Comparison of ENCODE assay signal across 17 cellular contexts in the genomic region with DNA sequence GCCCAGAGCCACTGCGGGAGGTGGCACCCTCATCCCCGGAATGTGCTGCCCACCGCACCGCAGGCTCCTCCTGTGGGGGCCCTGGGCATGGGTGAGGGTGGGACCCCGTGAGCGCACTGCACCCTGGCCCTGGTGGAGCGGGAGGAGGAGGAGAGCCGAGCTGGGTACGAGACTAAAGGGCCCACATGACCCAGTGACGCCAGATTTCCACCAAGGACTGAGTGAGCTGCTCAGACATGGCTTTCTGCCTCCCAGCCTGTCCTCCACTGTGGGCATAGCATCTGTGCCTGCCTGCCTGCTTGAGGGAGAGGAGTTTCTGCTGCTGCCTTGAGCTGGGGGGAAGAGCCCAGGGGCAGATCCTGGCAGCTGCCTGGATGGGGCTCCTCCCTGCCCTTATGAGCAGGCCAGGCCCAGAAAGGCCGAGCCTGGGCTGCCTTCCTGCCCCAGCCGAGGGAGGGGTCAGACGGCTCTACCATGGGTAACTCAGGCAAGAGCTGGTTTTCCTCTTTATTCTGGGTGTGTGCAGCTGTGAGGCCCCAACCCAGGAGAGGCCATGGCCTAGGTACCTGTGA.
DNase-seq lines count a peak whose midpoint lies in the region; ATAC-seq and TF ChIP-seq lines count a peak whose summit lies in the region.
"Had no signal": no experiment of that assay in that cellular context is flagged by ENCODE, and none has a peak within 500 bp of the region (broad histone marks: within the 10 kb centered on the region; RNA-seq: fewer than 3 reads in every experiment).

No MANE protein-coding gene starts in this region.

- H3K27ac ChIP-seq in heart right ventricle: peak overlapping the region; percentile 12 to 82 (median 48)
- H3K27ac ChIP-seq in upper lobe of left lung: peak overlapping the region; percentile 6 to 75 (median 40)
- H3K27ac ChIP-seq: A549, HL-60 had no signal

- TF ChIP-seq POLR2A in upper lobe of left lung (IDR thresholded peaks at IDR 0.05): no peak

- H3K4me3 ChIP-seq in heart right ventricle (no peak overlapping the region), upper lobe of left lung (no peak overlapping the region)
- H3K4me3 ChIP-seq: A549, adrenal gland, pancreas had no signal

- intact Hi-C loops in heart right ventricle (cut with DNase I): loop anchor here in 2 of 10 donors (5.0 to 10.0 kb wide), 2 partner anchors 87 to 170 kb away; partner anchors contain the start of gene VGLL4 (in 1 of the 2)

- no peaks in the 10 kb centered on the region for H3K27me3 Mint-ChIP-seq in activated naive CD8-positive, alpha-beta T cell treated with anti-CD3 and anti-CD28 coated beads, Interleukin-2, amount 50 U/mL, for 24 hours
- H3K27me3 Mint-ChIP-seq in activated naive CD8-positive, alpha-beta T cell treated with anti-CD3 and anti-CD28 coated beads for 36 hours: no peaks in the 10 kb centered on the region
- H3K27me3 Mint-ChIP-seq in progenitor cell of endocrine pancreas: no peaks in the 10 kb centered on the region
- H3K27me3 Mint-ChIP-seq: activated CD4-positive, alpha-beta T cell treated with anti-CD3 and anti-CD28 coated beads for 36 hours; T-helper 17 cell had no signal

- ATAC-seq in activated naive CD8-positive, alpha-beta T cell treated with anti-CD3 and anti-CD28 coated beads, Interleukin-2, amount 50 U/mL, for 24 hours: no peak
- ATAC-seq in heart right ventricle (peak in 4 of 8 donors; percentile 3 to 29 (median 10)), upper lobe of left lung (ENCODE audit: low FRiP score in 2 of 2) (no peak), HG02840 (IDR thresholded peaks at IDR 0.05; ENCODE audit: low FRiP score, unreplicated experiment) (no peak)
- ATAC-seq: A549; activated CD4-positive, alpha-beta T cell treated with anti-CD3 and anti-CD28 coated beads for 36 hours; esophagus mucosa; T-helper 17 cell had no signal

- 82 to 84% methylated on average over 13 of the region's 13 CpGs for WGBS in heart right ventricle, 2 donors
- WGBS in upper lobe of left lung, 2 donors: 89 to 96% methylated on average over 5 to 10 of the region's 13 CpGs

- H3K4me1 Mint-ChIP-seq in activated naive CD8-positive, alpha-beta T cell treated with anti-CD3 and anti-CD28 coated beads, Interleukin-2, amount 50 U/mL, for 24 hours: peaks cover 9% of the 10 kb centered on the region
- H3K4me1 Mint-ChIP-seq in activated naive CD8-positive, alpha-beta T cell treated with anti-CD3 and anti-CD28 coated beads for 36 hours: peaks cover 5% of the 10 kb centered on the region
- peaks cover 4% of the 10 kb centered on the region for H3K4me1 Mint-ChIP-seq in progenitor cell of endocrine pancreas (ENCODE audit: low read depth)

- H3K4me3 Mint-ChIP-seq in activated naive CD8-positive, alpha-beta T cell treated with anti-CD3 and anti-CD28 coated beads, Interleukin-2, amount 50 U/mL, for 24 hours: no peak overlapping the region
- no peak overlapping the region for H3K4me3 Mint-ChIP-seq in activated naive CD8-positive, alpha-beta T cell treated with anti-CD3 and anti-CD28 coated beads for 36 hours
- H3K4me3 Mint-ChIP-seq in progenitor cell of endocrine pancreas (ENCODE audit: low read depth): no peak overlapping the region
- H3K4me3 Mint-ChIP-seq: activated CD4-positive, alpha-beta T cell treated with anti-CD3 and anti-CD28 coated beads for 36 hours; T-helper 17 cell had no signal

- peaks cover 0 to 63% (median 8%) of the 10 kb centered on the region in 9 donors for H3K36me3 ChIP-seq in heart right ventricle
- peaks cover 0 to 45% (median 22%) of the 10 kb centered on the region in 4 donors for H3K36me3 ChIP-seq in upper lobe of left lung
- H3K36me3 ChIP-seq: pancreas had no signal

- H3K4me1 ChIP-seq in heart right ventricle (peaks cover 35 to 93% (median 68%) of the 10 kb centered on the region in 9 donors), upper lobe of left lung (peaks cover 19 to 48% (median 34%) of the 10 kb centered on the region in 4 donors)

- no peaks in the 10 kb centered on the region for H3K9me3 ChIP-seq in heart right ventricle
- H3K9me3 ChIP-seq in upper lobe of left lung: no peaks in the 10 kb centered on the region
- H3K9me3 ChIP-seq: A549, adrenal gland, pancreas had no signal

- DNase-seq in activated naive CD8-positive, alpha-beta T cell treated with anti-CD3 and anti-CD28 coated beads, Interleukin-2, amount 50 U/mL, for 24 hours: no peak
- DNase-seq in activated naive CD8-positive, alpha-beta T cell treated with anti-CD3 and anti-CD28 coated beads for 36 hours: no peak
- DNase-seq in heart right ventricle: no peak
- DNase-seq in progenitor cell of endocrine pancreas (ENCODE audit: low spot score, unreplicated experiment): no peak
- DNase-seq in upper lobe of left lung: peak in 1 of 2 donors; percentile 64
- no peak for DNase-seq in stimulated activated naive CD4-positive, alpha-beta T cell (lab: John Stamatoyannopoulos, UW)
- DNase-seq in kidney tubule cell (ENCODE audit: low spot score): no peak
- DNase-seq: activated CD4-positive, alpha-beta T cell treated with anti-CD3 and anti-CD28 coated beads for 36 hours; NCI-H146; NCI-H748 treated with DMSO at 0.1 percent for 48 hours; T-helper 17 cell had no signal

- TF ChIP-seq EP300 in upper lobe of left lung (IDR thresholded peaks at IDR 0.05): no peak

- H3K27me3 ChIP-seq in heart right ventricle: no peaks in the 10 kb centered on the region
- no peaks in the 10 kb centered on the region for H3K27me3 ChIP-seq in upper lobe of left lung
- H3K27me3 ChIP-seq: adrenal gland, pancreas had no signal

- no peak for TF ChIP-seq CTCF in heart right ventricle (IDR thresholded peaks at IDR 0.05)
- no peak for TF ChIP-seq CTCF in progenitor cell of endocrine pancreas (IDR thresholded peaks at IDR 0.05; ENCODE audit: unreplicated experiment)
- TF ChIP-seq CTCF in upper lobe of left lung (IDR thresholded peaks at IDR 0.05): no peak

- H3K27ac Mint-ChIP-seq in activated naive CD8-positive, alpha-beta T cell treated with anti-CD3 and anti-CD28 coated beads, Interleukin-2, amount 50 U/mL, for 24 hours: peak overlapping the region; percentile 22
- H3K27ac Mint-ChIP-seq in activated naive CD8-positive, alpha-beta T cell treated with anti-CD3 and anti-CD28 coated beads for 36 hours: no peak overlapping the region
- H3K27ac Mint-ChIP-seq in progenitor cell of endocrine pancreas: peak overlapping the region; percentile 77
- H3K27ac Mint-ChIP-seq: activated CD4-positive, alpha-beta T cell treated with anti-CD3 and anti-CD28 coated beads for 36 hours had no signal

- H3K9me3 Mint-ChIP-seq in activated naive CD8-positive, alpha-beta T cell treated with anti-CD3 and anti-CD28 coated beads, Interleukin-2, amount 50 U/mL, for 24 hours: no peaks in the 10 kb centered on the region
- peaks cover 11% of the 10 kb centered on the region for H3K9me3 Mint-ChIP-seq in activated naive CD8-positive, alpha-beta T cell treated with anti-CD3 and anti-CD28 coated beads for 36 hours
- H3K9me3 Mint-ChIP-seq in progenitor cell of endocrine pancreas (ENCODE audit: low read depth): no peaks in the 10 kb centered on the region

- H3K36me3 Mint-ChIP-seq in activated naive CD8-positive, alpha-beta T cell treated with anti-CD3 and anti-CD28 coated beads, Interleukin-2, amount 50 U/mL, for 24 hours (ENCODE audit: low read depth): peaks cover 21% of the 10 kb centered on the region
- H3K36me3 Mint-ChIP-seq in activated naive CD8-positive, alpha-beta T cell treated with anti-CD3 and anti-CD28 coated beads for 36 hours: peaks cover 42% of the 10 kb centered on the region
- H3K36me3 Mint-ChIP-seq in progenitor cell of endocrine pancreas (ENCODE audit: insufficient read depth): peaks cover 32% of the 10 kb centered on the region
